Comparison of ENCODE assay signal across 11 cellular contexts in the genomic region with DNA sequence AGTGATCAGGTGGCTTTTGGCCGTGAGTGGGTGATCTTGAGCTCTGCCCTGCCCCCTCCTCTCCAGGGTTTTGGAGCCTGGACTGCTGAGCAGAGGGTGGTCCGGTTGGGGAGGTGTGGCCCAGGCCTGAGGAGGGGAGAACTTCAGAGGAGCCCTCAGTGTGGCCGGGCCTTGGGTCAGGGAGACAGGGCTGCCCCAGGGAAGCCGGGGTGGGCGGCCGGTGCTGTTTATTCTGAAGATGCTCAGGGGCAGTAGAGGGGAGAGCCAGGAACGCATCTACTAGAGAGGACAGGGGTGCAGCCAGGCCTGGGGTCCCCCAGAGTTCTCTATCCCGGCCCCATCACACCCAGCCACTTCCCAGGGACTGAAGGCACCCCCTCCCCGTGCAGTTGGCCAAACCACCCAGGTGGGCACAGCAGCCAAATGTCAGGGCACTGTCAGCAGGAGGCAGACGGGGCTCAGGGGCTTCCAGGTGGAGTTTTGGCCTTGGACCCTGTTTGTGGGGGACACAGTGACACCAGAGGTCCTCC. TPM values are rescaled to one million over a fixed set of nuclear protein-coding genes. Genes with fewer than 3 reads are reported as not detected.
DNase-seq lines count a peak whose midpoint lies in the region; ATAC-seq and TF ChIP-seq lines count a peak whose summit lies in the region.
"Had no signal": no experiment of that assay in that cellular context is flagged by ENCODE, and none has a peak within 500 bp of the region (broad histone marks: within the 10 kb centered on the region; RNA-seq: fewer than 3 reads in every experiment).

No MANE protein-coding gene starts in this region.

- WGBS in heart right ventricle, 2 donors: 52 to 59% methylated on average over 10 of the region's 10 CpGs

- DNase-seq in heart right ventricle: peak; percentile 2 to 16
- DNase-seq in left ventricle myocardium superior: no peak
- no peak for DNase-seq in WERI-Rb-1
- DNase-seq in upper lobe of right lung: peak; percentile 65
- no peak for DNase-seq in AG08396 (ENCODE audit: low spot score)
- DNase-seq in kidney glomerular epithelial cell (lab: John Stamatoyannopoulos, UW): no peak
- DNase-seq: DMS 273 treated with DMSO at 0.1 percent for 48 hours; effector CD8-positive, alpha-beta T cell had no signal

- ATAC-seq in heart right ventricle: no peak
- ATAC-seq in left ventricle myocardium superior: no peak
- no peak for ATAC-seq in upper lobe of right lung
- ATAC-seq in GM21619 (IDR thresholded peaks at IDR 0.05; ENCODE audit: unreplicated experiment): no peak

- intact Hi-C loops in heart right ventricle (cut with DNase I): loop anchor here in 3 of 10 donors (5.0 to 10.0 kb wide), 2 partner anchors 103 to 105 kb away; no protein-coding TSS in a partner anchor
- intact Hi-C loops in left ventricle myocardium superior (cut with micrococcal nuclease): no loop called here
- intact Hi-C loops in upper lobe of right lung (cut with DNase I): no loop called here

- H3K27me3 ChIP-seq in heart right ventricle: peaks cover 8 to 58% (median 52%) of the 10 kb centered on the region in 7 donors
- H3K27me3 ChIP-seq in WERI-Rb-1 (ENCODE audit: insufficient read depth, low read depth, severe bottlenecking): no peaks in the 10 kb centered on the region
- H3K27me3 ChIP-seq in iPS-15b (ENCODE audit: control insufficient read depth, insufficient read depth, low read length): peaks cover 38% of the 10 kb centered on the region
- peaks cover 58% of the 10 kb centered on the region for H3K27me3 ChIP-seq in upper lobe of right lung

- H3K36me3 ChIP-seq in heart right ventricle (no peaks in the 10 kb centered on the region), WERI-Rb-1 (no peaks in the 10 kb centered on the region), iPS-15b (ENCODE audit: control insufficient read depth, insufficient read depth, low read length) (no peaks in the 10 kb centered on the region), upper lobe of right lung (no peaks in the 10 kb centered on the region)
- H3K36me3 ChIP-seq: thoracic aorta had no signal

- H3K4me1 ChIP-seq in heart right ventricle: peaks cover 0 to 34% (median 10%) of the 10 kb centered on the region in 9 donors
- H3K4me1 ChIP-seq in iPS-15b (ENCODE audit: control insufficient read depth, insufficient read depth, low read length): no peaks in the 10 kb centered on the region
- peaks cover 5% of the 10 kb centered on the region for H3K4me1 ChIP-seq in upper lobe of right lung

- H3K27ac ChIP-seq in heart right ventricle: no peak overlapping the region
- no peak overlapping the region for H3K27ac ChIP-seq in WERI-Rb-1
- H3K27ac ChIP-seq in upper lobe of right lung: no peak overlapping the region
- H3K27ac ChIP-seq: thoracic aorta had no signal

- H3K9me3 ChIP-seq in heart right ventricle: no peaks in the 10 kb centered on the region
- H3K9me3 ChIP-seq in WERI-Rb-1 (ENCODE audit: severe bottlenecking): no peaks in the 10 kb centered on the region
- no peaks in the 10 kb centered on the region for H3K9me3 ChIP-seq in iPS-15b (ENCODE audit: control insufficient read depth, insufficient read depth, low read length)
- H3K9me3 ChIP-seq in upper lobe of right lung: no peaks in the 10 kb centered on the region
- H3K9me3 ChIP-seq: thoracic aorta had no signal

- peak overlapping the region in 1 of 10 donors; percentile 42 for H3K4me3 ChIP-seq in heart right ventricle
- peak overlapping the region; percentile 53 for H3K4me3 ChIP-seq in WERI-Rb-1 (ENCODE audit: low read depth, low read length)
- H3K4me3 ChIP-seq in iPS-15b (ENCODE audit: low read depth, low read length): peak overlapping the region; percentile 43
- no peak overlapping the region for H3K4me3 ChIP-seq in upper lobe of right lung

- TF ChIP-seq CTCF in heart right ventricle (IDR thresholded peaks at IDR 0.05): no peak
- no peak for TF ChIP-seq CTCF in WERI-Rb-1 (IDR thresholded peaks at IDR 0.05; ENCODE audit: low read depth, low read length)
- TF ChIP-seq CTCF in upper lobe of right lung (IDR thresholded peaks at IDR 0.05): no peak

- no peak overlapping the region for H3K9ac ChIP-seq in iPS-15b (ENCODE audit: low read depth, low read length)

RNA-seq across cellular contexts. Expression of gene ERFE, which starts 1.0 kb away (rescaled TPM):
- total RNA-seq in heart right ventricle (1 to 10 TPM in 1 of 10 donors, under 1 TPM in 3, not detected in 6; 0.11 to 1.3 (median 0.60) TPM), left ventricle myocardium superior (not detected), upper lobe of right lung (not detected)
- polyA plus RNA-seq in heart right ventricle: under 1 TPM in 1 of 2 donors, not detected in 1; 0.68 TPM

RNA-seq across cellular contexts. Expression of gene KLHL30, which starts 21.3 kb away (rescaled TPM):
- total RNA-seq in heart right ventricle: 10 to 100 TPM; 18.9 to 30.1 (median 26.7) TPM
- 1 to 10 TPM; 3.0 to 9.8 TPM for polyA plus RNA-seq in heart right ventricle
- 22.0 TPM for total RNA-seq in left ventricle myocardium superior
- 0.90 TPM for total RNA-seq in upper lobe of right lung

RNA-seq across cellular contexts. Expression of gene ILKAP, which starts 43.8 kb away (rescaled TPM):
- total RNA-seq in heart right ventricle: 10 to 100 TPM; 19.6 to 31.0 (median 24.2) TPM
- polyA plus RNA-seq in heart right ventricle: 10 to 100 TPM; 38.0 to 83.9 TPM
- 26.7 TPM for total RNA-seq in left ventricle myocardium superior
- total RNA-seq in upper lobe of right lung: 47.2 TPM

RNA-seq across cellular contexts. Expression of gene ESPNL, which starts 59.6 kb away (rescaled TPM):
- total RNA-seq in heart right ventricle (1 to 10 TPM in 1 of 10 donors, under 1 TPM in 7, not detected in 2; 0.10 to 1.7 (median 0.38) TPM), left ventricle myocardium superior (not detected), upper lobe of right lung (0.35 TPM)
- polyA plus RNA-seq in heart right ventricle: under 1 TPM; 0.01 to 0.29 TPM

Comparison
In these comparisons a context has a peak if more than half of its experiments do, and no peak if none do; other contexts are left out.
1. DNase-seq: peak in heart right ventricle (2 of 2) and upper lobe of right lung (single experiment); none in left ventricle myocardium superior (single experiment), WERI-Rb-1 (single experiment), AG08396 (single experiment) and kidney glomerular epithelial cell (single experiment).
2. RNA of gene KLHL30, which starts 21.3 kb away (total RNA-seq): 18.9 to 30.1 TPM in heart right ventricle and 22.0 TPM in left ventricle myocardium superior (single experiment); 0.90 TPM in upper lobe of right lung (single experiment); every median in the first group is over 10 times any median in the second.